13 cellular contexts compared by ENCODE assay signal in the genomic region with DNA sequence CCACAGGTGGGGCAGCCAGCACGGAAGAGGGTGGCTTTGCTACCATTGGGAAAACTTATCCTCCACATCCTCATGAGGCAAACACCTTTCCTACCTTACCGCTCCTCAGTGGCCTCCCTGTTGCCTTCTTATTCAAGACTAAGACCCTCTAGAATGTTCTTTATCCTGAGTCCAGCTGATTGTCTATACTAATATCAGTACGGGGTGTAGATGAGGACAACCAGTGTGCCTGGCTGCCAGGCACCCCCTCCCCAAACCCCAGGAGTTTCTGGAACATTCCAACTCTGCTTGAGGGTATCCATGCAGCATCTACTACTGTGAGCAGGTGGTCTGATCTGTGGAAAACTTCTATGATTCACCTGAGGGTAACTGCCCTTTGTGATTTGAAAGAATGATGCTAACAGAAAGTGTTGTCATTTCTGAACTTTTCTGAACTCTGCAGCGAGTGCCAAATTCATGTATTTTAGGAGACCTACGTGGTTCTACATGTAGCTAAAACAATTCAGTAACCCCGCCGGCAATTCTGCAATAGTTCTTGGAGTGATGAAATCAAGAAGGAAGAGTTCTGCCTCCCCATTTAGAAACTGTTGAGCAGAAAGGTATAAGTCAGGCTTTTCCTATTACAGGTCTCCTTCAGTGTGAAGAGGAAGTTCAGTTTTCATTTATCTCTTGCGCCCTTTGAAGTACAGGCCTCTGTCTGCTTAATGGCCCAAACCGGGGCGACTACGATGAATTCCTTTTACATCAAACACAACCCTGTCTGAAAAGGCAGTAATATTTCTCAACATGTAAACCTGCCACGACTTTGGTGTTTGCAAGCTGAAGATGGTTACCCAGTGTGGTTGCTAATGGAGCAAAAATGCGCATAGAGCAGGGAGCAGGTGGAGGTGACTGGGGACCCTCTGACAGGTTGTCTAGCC.
A peak's percentile ranks its signal among the peaks of the same experiment; 100 is the strongest.
DNase-seq lines count a peak whose midpoint lies in the region; ATAC-seq and TF ChIP-seq lines count a peak whose summit lies in the region.
"Had no signal": no experiment of that assay in that cellular context is flagged by ENCODE, and none has a peak within 500 bp of the region (broad histone marks: within the 10 kb centered on the region; RNA-seq: fewer than 3 reads in every experiment).

No MANE protein-coding gene starts in this region.

- peak; percentile 58 to 66 for ATAC-seq in activated CD4-positive, CD25-positive, alpha-beta regulatory T cell treated with anti-CD3 and anti-CD28 coated beads, Interleukin-2, amount 50 U/mL, for 24 hours
- peak; percentile 65 for ATAC-seq in activated T-helper 17 cell treated with anti-CD3 and anti-CD28 coated beads, Interleukin-2, amount 50 U/mL, for 72 hours (replicated peaks)
- no peak for ATAC-seq in GM21576 (IDR thresholded peaks at IDR 0.05; ENCODE audit: unreplicated experiment)

- H3K27me3 Mint-ChIP-seq in activated T-helper 17 cell treated with anti-CD3 and anti-CD28 coated beads, Interleukin-2, amount 50 U/mL, for 72 hours = no peaks in the 10 kb centered on the region

- TF ChIP-seq CTCF in neutrophil (IDR thresholded peaks at IDR 0.05) = no peak

- peak overlapping the region; percentile 26 to 37 for H3K4me3 ChIP-seq in neutrophil (ENCODE audit: low read depth in 1 of 2, low read length in 1 of 2)
- H3K4me3 ChIP-seq: SK-N-MC had no signal

- no peaks in the 10 kb centered on the region for H3K9me3 Mint-ChIP-seq in activated T-helper 17 cell treated with anti-CD3 and anti-CD28 coated beads, Interleukin-2, amount 50 U/mL, for 72 hours
- H3K9me3 Mint-ChIP-seq: neural crest cell had no signal

- H3K4me1 ChIP-seq in neutrophil (ENCODE audit: control insufficient read depth in 1 of 2, insufficient read depth in 1 of 2, low read depth in 1 of 2, low read length in 1 of 2) = peaks cover 79 to 81% of the 10 kb centered on the region in 2 experiments

- peak overlapping the region; percentile 86 for H3K27ac ChIP-seq in neutrophil
- H3K27ac ChIP-seq: 22Rv1, SK-N-MC had no signal

- peaks cover 74% of the 10 kb centered on the region for H3K4me1 Mint-ChIP-seq in activated T-helper 17 cell treated with anti-CD3 and anti-CD28 coated beads, Interleukin-2, amount 50 U/mL, for 72 hours

- H3K36me3 Mint-ChIP-seq in activated T-helper 17 cell treated with anti-CD3 and anti-CD28 coated beads, Interleukin-2, amount 50 U/mL, for 72 hours (ENCODE audit: low read depth) = peaks cover 8% of the 10 kb centered on the region

- no peaks in the 10 kb centered on the region for H3K27me3 ChIP-seq in neutrophil

- H3K27ac Mint-ChIP-seq in activated T-helper 17 cell treated with anti-CD3 and anti-CD28 coated beads, Interleukin-2, amount 50 U/mL, for 72 hours = peak overlapping the region; percentile 99

- DNase-seq in activated CD4-positive, CD25-positive, alpha-beta regulatory T cell (lab: John Stamatoyannopoulos, UW) = no peak
- DNase-seq in NOMO-1 (lab: John Stamatoyannopoulos, UW; ENCODE audit: unreplicated experiment in 2 of 2) (peak; percentile 82 to 84), RPMI8226 (no peak), cortex of kidney (lab: John Stamatoyannopoulos, UW) (no peak)
- DNase-seq: NCI-H446 treated with DMSO at 0.1 percent for 48 hours, small intestine had no signal

- H3K9me3 ChIP-seq in neutrophil = no peaks in the 10 kb centered on the region

- H3K4me3 Mint-ChIP-seq in activated T-helper 17 cell treated with anti-CD3 and anti-CD28 coated beads, Interleukin-2, amount 50 U/mL, for 72 hours = peak overlapping the region; percentile 93
- H3K4me3 Mint-ChIP-seq: neural crest cell had no signal

- no peaks in the 10 kb centered on the region for H3K36me3 ChIP-seq in neutrophil

Comparison
In these comparisons a context has a peak if more than half of its experiments do, and no peak if none do; other contexts are left out.
1. DNase-seq: peak in NOMO-1 (2 of 2); none in activated CD4-positive, CD25-positive, alpha-beta regulatory T cell (0 of 4), RPMI8226 (single experiment) and cortex of kidney (single experiment).